In genomic region chr19:33273881-33274662, GRCh38 we compare ENCODE assay signal across 8 cellular contexts. TPM values are rescaled to one million over a fixed set of nuclear protein-coding genes. Genes with fewer than 3 reads are reported as not detected.
DNase-seq lines count a peak whose midpoint lies in the region; ATAC-seq and TF ChIP-seq lines count a peak whose summit lies in the region.

No MANE protein-coding gene starts in this region.

- peaks cover 49% of the 10 kb centered on the region for H3K4me1 Mint-ChIP-seq in CD14-positive monocyte
- H3K4me1 Mint-ChIP-seq in activated naive CD8-positive, alpha-beta T cell treated with anti-CD3 and anti-CD28 coated beads for 36 hours, result no peaks in the 10 kb centered on the region

- H3K27me3 ChIP-seq in MG63, result no peaks in the 10 kb centered on the region

- TF ChIP-seq CTCF in CD14-positive monocyte (IDR thresholded peaks at IDR 0.05), result no peak

- H3K4me3 ChIP-seq in MG63, result no peak overlapping the region

- H3K27ac Mint-ChIP-seq in CD14-positive monocyte, result peak overlapping the region; percentile 83 to 95 (median 90)
- no peak overlapping the region for H3K27ac Mint-ChIP-seq in activated naive CD8-positive, alpha-beta T cell treated with anti-CD3 and anti-CD28 coated beads for 36 hours

- ATAC-seq in GM19324 (IDR thresholded peaks at IDR 0.05; ENCODE audit: low FRiP score, unreplicated experiment) (no peak), HG02840 (IDR thresholded peaks at IDR 0.05; ENCODE audit: low FRiP score, unreplicated experiment) (no peak)

- H3K9me3 Mint-ChIP-seq in CD14-positive monocyte, result peaks cover 0 to 4% (median 0%) of the 10 kb centered on the region in 7 donors
- no peaks in the 10 kb centered on the region for H3K9me3 Mint-ChIP-seq in activated naive CD8-positive, alpha-beta T cell treated with anti-CD3 and anti-CD28 coated beads for 36 hours

- peak; percentile 83 for DNase-seq in CD14-positive monocyte (ENCODE audit: low spot score)
- peak; percentile 82 for DNase-seq in MG63
- peak; percentile 42 for DNase-seq in activated naive CD8-positive, alpha-beta T cell treated with anti-CD3 and anti-CD28 coated beads for 36 hours
- peak; percentile 78 for DNase-seq in kidney tubule cell (ENCODE audit: low spot score)
- DNase-seq in stimulated activated CD4-positive, alpha-beta T cell treated with anti-CD3 and anti-CD28 coated beads, TNF-alpha, amount 100 ng/mL, for 4 hours (ENCODE audit: low read depth in 3 of 3), result peak in 2 of 3 experiments; percentile 21 to 29
- DNase-seq in RPMI8226, result no peak

- H3K36me3 ChIP-seq in MG63, result no peaks in the 10 kb centered on the region

- H3K36me3 Mint-ChIP-seq in CD14-positive monocyte, result peaks cover 0 to 2% of the 10 kb centered on the region in 2 donors
- no peaks in the 10 kb centered on the region for H3K36me3 Mint-ChIP-seq in activated naive CD8-positive, alpha-beta T cell treated with anti-CD3 and anti-CD28 coated beads for 36 hours

- peaks cover 0 to 2% (median 1%) of the 10 kb centered on the region in 3 donors for H3K27me3 Mint-ChIP-seq in CD14-positive monocyte (ENCODE audit: low read depth in 3 of 3)
- H3K27me3 Mint-ChIP-seq in activated naive CD8-positive, alpha-beta T cell treated with anti-CD3 and anti-CD28 coated beads for 36 hours, result no peaks in the 10 kb centered on the region

- H3K4me3 Mint-ChIP-seq in CD14-positive monocyte, result peak overlapping the region; percentile 50 to 82
- no peak overlapping the region for H3K4me3 Mint-ChIP-seq in activated naive CD8-positive, alpha-beta T cell treated with anti-CD3 and anti-CD28 coated beads for 36 hours

- no peaks in the 10 kb centered on the region for H3K9me3 ChIP-seq in MG63

- intact Hi-C loops in CD14-positive monocyte (cut with micrococcal nuclease), result no loop called here

RNA-seq across cellular contexts. Expression of gene CEBPA, which starts 28.3 kb away (rescaled TPM):
- 10 to 100 TPM; 17.9 to 47.5 TPM for polyA plus RNA-seq in CD14-positive monocyte
- total RNA-seq in MG63 (2014; rRNA removed; shearing (Covaris generic); ENCODE audit: low replicate concordance), result 4.2 and 4.5 TPM in 2 replicates
- total RNA-seq in activated naive CD8-positive, alpha-beta T cell treated with anti-CD3 and anti-CD28 coated beads for 36 hours, result under 1 TPM; 0.26 to 0.35 TPM

RNA-seq across cellular contexts. Expression of gene SLC7A10, which starts 48.4 kb away (rescaled TPM):
- polyA plus RNA-seq in CD14-positive monocyte, result not detected
- not detected in 2 replicates for total RNA-seq in MG63 (2014; rRNA removed; shearing (Covaris generic); ENCODE audit: low replicate concordance)
- not detected for total RNA-seq in activated naive CD8-positive, alpha-beta T cell treated with anti-CD3 and anti-CD28 coated beads for 36 hours
